ENCODE assay signal across 16 cellular contexts in genomic region chr14:68770553-68771286, GRCh38. TPM values are rescaled to one million over a fixed set of nuclear protein-coding genes. Genes with fewer than 3 reads are reported as not detected.
DNase-seq lines count a peak whose midpoint lies in the region; ATAC-seq and TF ChIP-seq lines count a peak whose summit lies in the region.
"Had no signal": no experiment of that assay in that cellular context is flagged by ENCODE, and none has a peak within 500 bp of the region (broad histone marks: within the 10 kb centered on the region; RNA-seq: fewer than 3 reads in every experiment).

No MANE protein-coding gene starts in this region.

- H3K27me3 Mint-ChIP-seq in activated CD4-positive, alpha-beta T cell treated with anti-CD3 and anti-CD28 coated beads for 36 hours = no peaks in the 10 kb centered on the region
- no peaks in the 10 kb centered on the region for H3K27me3 Mint-ChIP-seq in CD8-positive, alpha-beta T cell (ENCODE audit: low read depth)
- peaks cover 9% of the 10 kb centered on the region for H3K27me3 Mint-ChIP-seq in endothelial cell (ENCODE audit: unreplicated experiment)
- H3K27me3 Mint-ChIP-seq: stimulated activated naive B cell treated with anti-CD40 and anti-IgM and Interleukin-4, amounts not matched to agents 10 μg/mL and 1 μg/mL and 100 μg/mL, for 72 hours had no signal

- peaks cover 57% of the 10 kb centered on the region for H3K4me1 Mint-ChIP-seq in activated CD4-positive, alpha-beta T cell treated with anti-CD3 and anti-CD28 coated beads for 36 hours
- peaks cover 58% of the 10 kb centered on the region for H3K4me1 Mint-ChIP-seq in CD8-positive, alpha-beta T cell (ENCODE audit: low read depth)
- peaks cover 64% of the 10 kb centered on the region for H3K4me1 Mint-ChIP-seq in endothelial cell (ENCODE audit: unreplicated experiment)

- peaks cover 50% of the 10 kb centered on the region for H3K4me1 ChIP-seq in CD8-positive, alpha-beta T cell (ENCODE audit: insufficient read depth, low read length)

- intact Hi-C loops in activated CD4-positive, alpha-beta T cell treated with anti-CD3 and anti-CD28 coated beads for 36 hours (cut with DNase I, micrococcal nuclease) = no loop called here
- intact Hi-C loops in CD8-positive, alpha-beta T cell (cut with DNase I, micrococcal nuclease) = loop anchor here in 1 of 2 experiments (5.0 kb wide), 1 partner anchor 33 kb away; no protein-coding TSS in a partner anchor
- intact Hi-C loops in posterior vena cava (cut with DNase I) = no loop called here

- TF ChIP-seq CTCF in CD8-positive, alpha-beta T cell (IDR thresholded peaks at IDR 0.05) = no peak
- no peak for TF ChIP-seq CTCF in endothelial cell (IDR thresholded peaks at IDR 0.05; ENCODE audit: unreplicated experiment)
- no peak for TF ChIP-seq CTCF in GM20000 (IDR thresholded peaks at IDR 0.05; ENCODE audit: extremely low read depth, missing control alignments)

- no peak overlapping the region for H3K27ac ChIP-seq in CD8-positive, alpha-beta T cell (ENCODE audit: low read depth, low read length)
- H3K27ac ChIP-seq: C4-2B had no signal

- CTCF ChIA-PET in activated CD4-positive, alpha-beta T cell treated with anti-CD3 and anti-CD28 coated beads for 36 hours (lab: Charles Lee) = interaction anchor here (0.6 to 6.2 kb wide), 4 partner anchors 9 to 343 kb away, joined by 3 to 38 read pairs (median 4); no protein-coding TSS in a partner anchor
- CTCF ChIA-PET in CD8-positive, alpha-beta T cell (lab: Charles Lee) = interaction anchor here (1.2 to 2.0 kb wide), 2 partner anchors 8 to 11 kb away, joined by 4 to 6 read pairs; no protein-coding TSS in a partner anchor

- no peaks in the 10 kb centered on the region for H3K9me3 ChIP-seq in CD8-positive, alpha-beta T cell (ENCODE audit: low read length)

- H3K36me3 ChIP-seq in CD8-positive, alpha-beta T cell (ENCODE audit: insufficient read depth, low read length) = no peaks in the 10 kb centered on the region

- peaks cover 10% of the 10 kb centered on the region for H3K9me3 Mint-ChIP-seq in activated CD4-positive, alpha-beta T cell treated with anti-CD3 and anti-CD28 coated beads for 36 hours (ENCODE audit: low read depth)
- H3K9me3 Mint-ChIP-seq in CD8-positive, alpha-beta T cell = peaks cover 5% of the 10 kb centered on the region
- peaks cover 3% of the 10 kb centered on the region for H3K9me3 Mint-ChIP-seq in endothelial cell (ENCODE audit: unreplicated experiment)

- POLR2A ChIA-PET in activated CD4-positive, alpha-beta T cell treated with anti-CD3 and anti-CD28 coated beads for 36 hours (lab: Charles Lee) = no interaction called here
- POLR2A ChIA-PET in CD8-positive, alpha-beta T cell (lab: Charles Lee) = interaction anchor here (1.0 to 2.5 kb wide), 5 partner anchors 8 to 85 kb away, joined by 3 to 13 read pairs (median 4); no protein-coding TSS in a partner anchor

- no peak overlapping the region for H3K4me3 ChIP-seq in CD8-positive, alpha-beta T cell (ENCODE audit: low read depth, low read length)

- H3K4me3 Mint-ChIP-seq in activated CD4-positive, alpha-beta T cell treated with anti-CD3 and anti-CD28 coated beads for 36 hours = no peak overlapping the region
- H3K4me3 Mint-ChIP-seq in CD8-positive, alpha-beta T cell = peak overlapping the region; percentile 49
- peak overlapping the region; percentile 73 for H3K4me3 Mint-ChIP-seq in endothelial cell (ENCODE audit: unreplicated experiment)

- peak; percentile 50 for ATAC-seq in activated CD4-positive, alpha-beta T cell treated with anti-CD3 and anti-CD28 coated beads for 36 hours
- no peak for ATAC-seq in CD8-positive, alpha-beta T cell
- no peak for ATAC-seq in SK-N-SH treated with all-trans-retinoic acid at 6 μM for 48 hours

- no peaks in the 10 kb centered on the region for H3K27me3 ChIP-seq in CD8-positive, alpha-beta T cell (ENCODE audit: insufficient read depth, low read length)

- DNase-seq in activated CD4-positive, alpha-beta T cell treated with anti-CD3 and anti-CD28 coated beads for 36 hours = no peak
- DNase-seq in activated CD4-positive, alpha-beta T cell treated with anti-CD3 and anti-CD28 coated beads for 4 hours = no peak
- DNase-seq in CD8-positive, alpha-beta T cell = no peak
- DNase-seq in endothelial cell (ENCODE audit: low spot score) (no peak), posterior vena cava (ENCODE audit: low spot score) (peak; percentile 70), Ammon's horn (ENCODE audit: low spot score) (no peak), GM20000 (ENCODE audit: low spot score) (no peak)
- DNase-seq: activated T-cell treated with anti-CD3 and anti-CD28 coated beads for 4 hours; amygdala; NCI-H1105; NCI-H524; stimulated activated naive B cell treated with anti-CD40 and anti-IgM and Interleukin-4, amounts not matched to agents 10 μg/mL and 1 μg/mL and 100 μg/mL, for 72 hours; SW 1271 had no signal

- H3K27ac Mint-ChIP-seq in activated CD4-positive, alpha-beta T cell treated with anti-CD3 and anti-CD28 coated beads for 36 hours = peak overlapping the region; percentile 84
- peak overlapping the region; percentile 83 for H3K27ac Mint-ChIP-seq in CD8-positive, alpha-beta T cell
- peak overlapping the region; percentile 97 for H3K27ac Mint-ChIP-seq in endothelial cell (ENCODE audit: unreplicated experiment)
- H3K27ac Mint-ChIP-seq: progenitor cell of endocrine pancreas had no signal

- H3K36me3 Mint-ChIP-seq in activated CD4-positive, alpha-beta T cell treated with anti-CD3 and anti-CD28 coated beads for 36 hours (ENCODE audit: low read depth) = peaks cover 2% of the 10 kb centered on the region
- no peaks in the 10 kb centered on the region for H3K36me3 Mint-ChIP-seq in CD8-positive, alpha-beta T cell
- peaks cover 3% of the 10 kb centered on the region for H3K36me3 Mint-ChIP-seq in endothelial cell (ENCODE audit: low read depth, unreplicated experiment)

TF ChIP-seq in SK-N-SH treated with all-trans-retinoic acid at 6 μM for 48 hours, 23 proteins besides CTCF, POLR2A, EP300 and RAD21:
- no peak for TF ChIP-seq TOX (CRISPR knock-in tag; IDR thresholded peaks at IDR 0.05; ENCODE audit: borderline replicate concordance)
- TF ChIP-seq ZNF565 (CRISPR knock-in tag; conservative IDR thresholded peaks at IDR 0.05; ENCODE audit: low read depth) = no peak
- no peak for TF ChIP-seq ESRRG (CRISPR knock-in tag; IDR thresholded peaks at IDR 0.05)
- TF ChIP-seq POU6F1 (CRISPR knock-in tag; IDR thresholded peaks at IDR 0.05; ENCODE audit: borderline replicate concordance, low read depth) = no peak
- TF ChIP-seq PPARA (CRISPR knock-in tag; IDR thresholded peaks at IDR 0.05; ENCODE audit: borderline replicate concordance) = no peak
- no peak for TF ChIP-seq ZNF70 (CRISPR knock-in tag; IDR thresholded peaks at IDR 0.05)
- no peak for TF ChIP-seq TCF4 (CRISPR knock-in tag; IDR thresholded peaks at IDR 0.05; ENCODE audit: borderline replicate concordance)
- TF ChIP-seq ARNTL (CRISPR knock-in tag; IDR thresholded peaks at IDR 0.05; ENCODE audit: borderline replicate concordance, low read depth) = no peak
- TF ChIP-seq ZFP3 (CRISPR knock-in tag; IDR thresholded peaks at IDR 0.05) = no peak
- TF ChIP-seq PATZ1 (CRISPR knock-in tag; IDR thresholded peaks at IDR 0.05; ENCODE audit: borderline replicate concordance) = no peak
- no peak for TF ChIP-seq GLIS3 (CRISPR knock-in tag; IDR thresholded peaks at IDR 0.05)
- TF ChIP-seq CSRNP3 (CRISPR knock-in tag; IDR thresholded peaks at IDR 0.05) = no peak

RNA-seq across cellular contexts. Expression of gene ZFP36L1, which starts 22.1 kb away (rescaled TPM):
- total RNA-seq in activated CD4-positive, alpha-beta T cell treated with anti-CD3 and anti-CD28 coated beads for 36 hours = 10 to 100 TPM; 72.1 to 96.9 TPM
- total RNA-seq in CD8-positive, alpha-beta T cell = 100 to 1,000 TPM; 241 to 248 TPM
- total RNA-seq in endothelial cell (ENCODE audit: unreplicated experiment) (385 TPM), posterior vena cava (100 to 1,000 TPM; 311 to 319 TPM)
